1 cellular context compared by ENCODE assay signal in genomic region chr20:63369724-63370622, GRCh38.
TF ChIP-seq lines count a peak whose summit lies in the region.

No MANE protein-coding gene starts in this region.

TF ChIP-seq in H1, 55 proteins besides CTCF, POLR2A, EP300 and RAD21:
- TF ChIP-seq GABPA (IDR thresholded peaks at IDR 0.05; ENCODE audit: borderline replicate concordance, insufficient read depth, low read length) (peak; percentile 34; the same call in 1 of the 2 replicates), CEBPB (IDR thresholded peaks at IDR 0.05; ENCODE audit: low read depth, low read length) (no peak)
TF ChIP-seq in H1: peak in this region for 1.
